ENCODE assay signal across 13 cellular contexts in the genomic region with DNA sequence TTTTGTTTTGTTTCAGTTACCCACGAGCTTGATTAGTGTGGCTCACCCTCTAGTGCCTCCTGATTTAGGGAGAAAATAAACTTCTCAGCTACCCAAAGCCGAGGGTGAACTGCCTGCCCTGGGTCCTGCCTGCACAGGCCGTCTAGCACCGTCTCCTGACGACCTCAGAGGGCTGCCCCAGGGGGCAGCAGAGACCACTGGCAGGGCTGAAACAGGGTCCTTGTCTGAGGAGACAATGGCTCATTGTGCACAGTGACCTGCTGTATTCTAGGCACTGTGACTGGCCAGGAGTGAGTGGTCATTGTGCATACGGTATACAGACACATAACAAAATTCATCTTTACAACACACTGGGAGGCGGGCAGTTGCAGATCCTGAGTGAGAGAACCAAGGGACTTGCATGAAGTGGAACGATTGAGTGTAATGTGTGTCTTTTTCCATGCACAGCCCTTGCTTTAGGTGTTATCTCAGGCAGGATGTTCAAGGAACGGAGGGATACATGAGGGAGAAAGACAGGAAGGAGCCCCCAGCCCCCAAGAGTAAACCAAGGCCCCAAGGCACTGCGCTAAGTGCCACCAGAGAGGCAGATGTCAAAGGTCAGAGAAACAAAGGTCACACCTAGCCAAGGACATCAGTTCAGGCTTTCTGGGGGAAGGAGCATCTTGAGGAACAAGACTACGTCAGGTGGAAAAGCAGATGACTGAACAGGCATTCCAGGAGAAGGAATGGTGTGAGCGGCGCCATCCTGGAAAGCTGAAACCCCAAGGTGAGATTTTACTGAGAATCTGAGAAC.
DNase-seq lines count a peak whose midpoint lies in the region; ATAC-seq and TF ChIP-seq lines count a peak whose summit lies in the region.
"Had no signal": no experiment of that assay in that cellular context is flagged by ENCODE, and none has a peak within 500 bp of the region (broad histone marks: within the 10 kb centered on the region; RNA-seq: fewer than 3 reads in every experiment).

No MANE protein-coding gene starts in this region.

- peaks cover 15% of the 10 kb centered on the region for H3K9me1 ChIP-seq in IMR-90 (ENCODE audit: insufficient read depth, low read length)

- no peak overlapping the region for H3K27ac Mint-ChIP-seq in neural progenitor cell
- H3K27ac Mint-ChIP-seq in activated T-helper 1 cell treated with anti-CD3 and anti-CD28 coated beads, Interleukin-12 subunit alpha, Interleukin-12 subunit beta, Interleukin-2, Interleukin-4 antibody, amounts not matched to agents 30 ng/mL and 10 ng/mL and 1 ng/mL, durations not matched to agents 14 hours and 24 hours and 36 hours: no peak overlapping the region

- H3K4me3 Mint-ChIP-seq in neural progenitor cell: no peak overlapping the region
- H3K4me3 Mint-ChIP-seq in activated T-helper 1 cell treated with anti-CD3 and anti-CD28 coated beads, Interleukin-12 subunit alpha, Interleukin-12 subunit beta, Interleukin-2, Interleukin-4 antibody, amounts not matched to agents 30 ng/mL and 10 ng/mL and 1 ng/mL, durations not matched to agents 14 hours and 24 hours and 36 hours: no peak overlapping the region
- H3K4me3 Mint-ChIP-seq: central memory CD8-positive, alpha-beta T cell; natural killer cell treated with Interleukin-12 subunit alpha and Interleukin-12 subunit beta and Interleukin-15 and Interleukin-18, amount 100 ng/mL, for 72 hours had no signal

- no TSS peak for BruUV-seq in IMR-90 (replicated peaks; lab: Mats Ljungman, UMichigan)

- 80% methylated on average over 7 of the region's 13 CpGs; no CpG with 5 or more reads in 1 of the 2 experiments for WGBS in IMR-90 (ENCODE audit: extremely low coverage in 2 of 2, insufficient read length in 1 of 2), 2 experiments

- H3K4me2 ChIP-seq in IMR-90 (ENCODE audit: low read depth, low read length): no peak overlapping the region
- no peak overlapping the region for H3K4me2 ChIP-seq in neural progenitor cell

- peaks cover 26% of the 10 kb centered on the region for H3K4me1 ChIP-seq in BE2C
- peaks cover 18% of the 10 kb centered on the region for H3K4me1 ChIP-seq in IMR-90 (ENCODE audit: control insufficient read depth, insufficient read depth, low read length)
- H3K4me1 ChIP-seq in neural progenitor cell: peaks cover 17% of the 10 kb centered on the region

- H3K9me3 ChIP-seq in BE2C (no peaks in the 10 kb centered on the region), IMR-90 (ENCODE audit: control insufficient read depth, insufficient read depth, low read length) (no peaks in the 10 kb centered on the region), neural progenitor cell (ENCODE audit: low read depth) (no peaks in the 10 kb centered on the region)

- H3F3A ChIP-seq in neural progenitor cell (ENCODE audit: low read depth): no peaks in the 10 kb centered on the region

- POLR2A ChIA-PET in IMR-90 (lab: Charles Lee; ENCODE audit: unreplicated experiment): no interaction called here

- dilution Hi-C loops in IMR-90 (cut with HindIII; ENCODE audit: low sequenced_read_pairs, unreplicated experiment): no loop called here

- H3K4me3 ChIP-seq in BE2C (ENCODE audit: low read depth, low read length): no peak overlapping the region
- H3K4me3 ChIP-seq in IMR-90 (ENCODE audit: insufficient read depth, low read depth, low read length): no peak overlapping the region
- H3K4me3 ChIP-seq in neural progenitor cell: no peak overlapping the region

- H3K4ac ChIP-seq in IMR-90 (ENCODE audit: low read depth, low read length): no peak overlapping the region

- H3K79me2 ChIP-seq in neural progenitor cell (ENCODE audit: low read depth): no peaks in the 10 kb centered on the region

- no peak overlapping the region for H3K23ac ChIP-seq in IMR-90 (ENCODE audit: low read depth, low read length)

- H3K27ac ChIP-seq in IMR-90 (ENCODE audit: insufficient read depth, low read length) (no peak overlapping the region), neural progenitor cell (no peak overlapping the region)

- 0 out of 2 replicates have a peak overlapping the region, but pooled peaks have one; percentile 21 for H2BK20ac ChIP-seq in IMR-90 (ENCODE audit: low read depth, low read length)

- H2AK9ac ChIP-seq in IMR-90 (replicated peaks; ENCODE audit: low read depth, low read length, poor library complexity): peak overlapping the region; percentile 10

- intact Hi-C loops in IMR-90 (cut with micrococcal nuclease): loop anchor here (2.0 kb wide), 1 partner anchor 549 kb away; the partner anchor contains the start of gene TRIB2
- intact Hi-C loops in activated T-helper 1 cell treated with anti-CD3 and anti-CD28 coated beads, Interleukin-12 subunit alpha, Interleukin-12 subunit beta, Interleukin-2, Interleukin-4 antibody, amounts not matched to agents 30 ng/mL and 10 ng/mL and 1 ng/mL, durations not matched to agents 14 hours and 24 hours and 36 hours (cut with micrococcal nuclease): loop anchor here (10.0 kb wide), 1 partner anchor 547 kb away; the partner anchor contains the start of gene TRIB2

- H3K9ac ChIP-seq in IMR-90 (ENCODE audit: low read depth, low read length) (no peak overlapping the region), neural progenitor cell (no peak overlapping the region)

- H3K27me3 ChIP-seq in BE2C (no peaks in the 10 kb centered on the region), IMR-90 (ENCODE audit: control insufficient read depth, insufficient read depth, low read length) (no peaks in the 10 kb centered on the region), neural progenitor cell (no peaks in the 10 kb centered on the region)

- H4K8ac ChIP-seq in IMR-90 (ENCODE audit: low read depth in 2 of 2, low read length in 2 of 2): peak overlapping the region in 1 of 2 experiments; percentile 68; a peak in 1 of 4 replicates

- H2AFZ ChIP-seq in IMR-90 (replicated peaks; ENCODE audit: low read length, poor library complexity) (peak overlapping the region; percentile 14), neural progenitor cell (replicated peaks) (peak overlapping the region; percentile 60)

- TF ChIP-seq CTCF in BE2C (IDR thresholded peaks at IDR 0.05; ENCODE audit: low read depth, low read length): peak; percentile 89
- no peak for TF ChIP-seq CTCF in IMR-90 (conservative IDR thresholded peaks at IDR 0.05; ENCODE audit: low read depth, low read length)
- peak; percentile 60 for TF ChIP-seq CTCF in neural progenitor cell (IDR thresholded peaks at IDR 0.05)

- TF ChIP-seq RAD21 in IMR-90 (IDR thresholded peaks at IDR 0.05; ENCODE audit: low read length): no peak

- no peak overlapping the region; the same call in 1 of the 2 replicates for H2BK120ac ChIP-seq in IMR-90 (ENCODE audit: low read depth, low read length)

- H3K79me1 ChIP-seq in IMR-90 (ENCODE audit: low read depth in 1 of 2, low read length in 2 of 2): 0 out of 4 replicates have a peak, but pooled peaks cover 0 to 3% of the 10 kb centered on the region in 2 experiments

- peak overlapping the region; percentile 5 for H2AK5ac ChIP-seq in IMR-90 (ENCODE audit: low read depth, low read length)

- no peaks in the 10 kb centered on the region for H4K20me1 ChIP-seq in IMR-90 (ENCODE audit: insufficient read depth, low read length)
- H4K20me1 ChIP-seq in neural progenitor cell (ENCODE audit: low read depth): no peaks in the 10 kb centered on the region

- CTCF ChIA-PET in IMR-90 (lab: Yijun Ruan, JAX): interaction anchor here (0.6 to 2.7 kb wide), 2 partner anchors 142 to 839 kb away, joined by 3 to 8 read pairs; no protein-coding TSS in a partner anchor

- H3K36me3 ChIP-seq in BE2C (no peaks in the 10 kb centered on the region), IMR-90 (ENCODE audit: control insufficient read depth, insufficient read depth, low read length) (no peaks in the 10 kb centered on the region), neural progenitor cell (no peaks in the 10 kb centered on the region)

- peak overlapping the region; percentile 25; the same call in 1 of the 2 replicates for H3K18ac ChIP-seq in IMR-90 (ENCODE audit: low read depth, low read length)

- DNase-seq in BE2C: peak; percentile 79
- DNase-seq in IMR-90: no peak
- DNase-seq in ecto neural progenitor cell (ENCODE audit: low spot score): peak; percentile 67
- DNase-seq in neural progenitor cell (ENCODE audit: low spot score): peak; percentile 78
- no peak for DNase-seq in activated T-helper 1 cell treated with anti-CD3 and anti-CD28 coated beads, Interleukin-12 subunit alpha, Interleukin-12 subunit beta, Interleukin-2, Interleukin-4 antibody, amounts not matched to agents 30 ng/mL and 10 ng/mL and 1 ng/mL, durations not matched to agents 14 hours and 24 hours and 36 hours (ENCODE audit: low spot score)
- no peak for DNase-seq in HK-2 (ENCODE audit: unreplicated experiment)
- DNase-seq in NCI-H2107 treated with DMSO at 0.1 percent for 48 hours (lab: John Stamatoyannopoulos, UW; ENCODE audit: unreplicated experiment): no peak
- DNase-seq in EL: no peak
- DNase-seq: COR-L47, GOT3, NCI-H2081 had no signal

- no peak overlapping the region for H2BK5ac ChIP-seq in IMR-90 (ENCODE audit: low read depth, low read length, poor library complexity, severe bottlenecking)

- in situ Hi-C loops in IMR-90 (cut with MboI; ENCODE audit: low sequenced_read_pairs): loop anchor here (10.0 kb wide), 1 partner anchor 547 kb away; the partner anchor contains the start of gene TRIB2

- no peaks in the 10 kb centered on the region for H3K36me3 Mint-ChIP-seq in neural progenitor cell
- peaks cover 3% of the 10 kb centered on the region for H3K36me3 Mint-ChIP-seq in activated T-helper 1 cell treated with anti-CD3 and anti-CD28 coated beads, Interleukin-12 subunit alpha, Interleukin-12 subunit beta, Interleukin-2, Interleukin-4 antibody, amounts not matched to agents 30 ng/mL and 10 ng/mL and 1 ng/mL, durations not matched to agents 14 hours and 24 hours and 36 hours (ENCODE audit: low read depth)
- H3K36me3 Mint-ChIP-seq: natural killer cell treated with Interleukin-12 subunit alpha and Interleukin-12 subunit beta and Interleukin-15 and Interleukin-18, amount 100 ng/mL, for 72 hours had no signal

- H3K14ac ChIP-seq in IMR-90 (replicated peaks; ENCODE audit: low read depth, low read length): no peak overlapping the region

- TF ChIP-seq POLR2A in IMR-90 (IDR thresholded peaks at IDR 0.05; ENCODE audit: low read depth, low read length): no peak

- H2BK15ac ChIP-seq in IMR-90 (ENCODE audit: low read depth, low read length): no peak overlapping the region; the same call in 2 of the 3 replicates

- H3K27me3 Mint-ChIP-seq in neural progenitor cell (ENCODE audit: insufficient read depth, low read depth): no peaks in the 10 kb centered on the region
- peaks cover 4% of the 10 kb centered on the region for H3K27me3 Mint-ChIP-seq in activated T-helper 1 cell treated with anti-CD3 and anti-CD28 coated beads, Interleukin-12 subunit alpha, Interleukin-12 subunit beta, Interleukin-2, Interleukin-4 antibody, amounts not matched to agents 30 ng/mL and 10 ng/mL and 1 ng/mL, durations not matched to agents 14 hours and 24 hours and 36 hours (ENCODE audit: insufficient read depth)

- H3K4me1 Mint-ChIP-seq in neural progenitor cell: peaks cover 20% of the 10 kb centered on the region
- H3K4me1 Mint-ChIP-seq in activated T-helper 1 cell treated with anti-CD3 and anti-CD28 coated beads, Interleukin-12 subunit alpha, Interleukin-12 subunit beta, Interleukin-2, Interleukin-4 antibody, amounts not matched to agents 30 ng/mL and 10 ng/mL and 1 ng/mL, durations not matched to agents 14 hours and 24 hours and 36 hours (ENCODE audit: low read depth): peaks cover 30% of the 10 kb centered on the region
- H3K4me1 Mint-ChIP-seq: central memory CD8-positive, alpha-beta T cell had no signal

- no peaks in the 10 kb centered on the region for H3K9me3 Mint-ChIP-seq in neural progenitor cell
- no peaks in the 10 kb centered on the region for H3K9me3 Mint-ChIP-seq in activated T-helper 1 cell treated with anti-CD3 and anti-CD28 coated beads, Interleukin-12 subunit alpha, Interleukin-12 subunit beta, Interleukin-2, Interleukin-4 antibody, amounts not matched to agents 30 ng/mL and 10 ng/mL and 1 ng/mL, durations not matched to agents 14 hours and 24 hours and 36 hours
- H3K9me3 Mint-ChIP-seq: central memory CD8-positive, alpha-beta T cell; natural killer cell treated with Interleukin-12 subunit alpha and Interleukin-12 subunit beta and Interleukin-15 and Interleukin-18, amount 100 ng/mL, for 72 hours had no signal

- H3K56ac ChIP-seq in IMR-90 (ENCODE audit: extremely low read depth, insufficient read depth, low read length): no peak overlapping the region

- ATAC-seq in IMR-90 (ENCODE audit: low read depth): no peak

- peak overlapping the region; percentile 22; the same call in 1 of the 2 replicates for H4K91ac ChIP-seq in IMR-90 (ENCODE audit: insufficient read depth, low read depth, low read length)

- no peak overlapping the region; the same call in 1 of the 2 replicates for H4K5ac ChIP-seq in IMR-90 (ENCODE audit: low read depth, low read length)

Comparison
In these comparisons a context has a peak if more than half of its experiments do, and no peak if none do; other contexts are left out.
1. DNase-seq: peak in BE2C (single experiment), ecto neural progenitor cell (single experiment) and neural progenitor cell (single experiment); none in IMR-90 (single experiment), activated T-helper 1 cell treated with anti-CD3 and anti-CD28 coated beads, Interleukin-12 subunit alpha, Interleukin-12 subunit beta, Interleukin-2, Interleukin-4 antibody, amounts not matched to agents 30 ng/mL and 10 ng/mL and 1 ng/mL, durations not matched to agents 14 hours and 24 hours and 36 hours (single experiment), HK-2 (single experiment), NCI-H2107 treated with DMSO at 0.1 percent for 48 hours (single experiment) and EL (single experiment).